18 cellular contexts compared by ENCODE assay signal in the genomic region with DNA sequence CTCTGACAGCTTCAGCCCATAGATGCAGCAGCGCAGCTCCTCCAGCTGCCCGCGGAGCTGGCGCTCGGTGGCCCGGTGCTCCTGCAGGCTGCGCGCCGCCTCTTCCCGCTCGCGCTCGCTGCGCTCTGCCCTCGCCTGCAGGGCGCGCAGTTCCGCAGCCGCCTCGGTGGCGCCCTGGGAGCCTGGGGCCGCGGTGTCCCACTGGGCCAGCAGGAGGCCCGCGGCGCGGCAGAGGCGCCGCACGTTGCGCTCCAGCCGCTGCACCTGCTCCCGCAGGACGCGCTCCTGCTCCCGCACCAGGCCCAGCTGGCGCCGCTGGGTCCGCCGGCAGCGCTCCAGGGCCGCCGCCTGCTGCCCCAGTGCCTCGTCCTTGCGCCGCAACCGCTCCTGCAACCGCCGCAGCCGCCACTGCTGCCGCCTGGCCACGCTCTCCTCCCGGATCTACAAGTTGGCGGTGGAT. TPM values are rescaled to one million over a fixed set of nuclear protein-coding genes. Genes with fewer than 3 reads are reported as not detected.
DNase-seq lines count a peak whose midpoint lies in the region; ATAC-seq and TF ChIP-seq lines count a peak whose summit lies in the region.
"Had no signal": no experiment of that assay in that cellular context is flagged by ENCODE, and none has a peak within 500 bp of the region (broad histone marks: within the 10 kb centered on the region; RNA-seq: fewer than 3 reads in every experiment).

No MANE protein-coding gene starts in this region.

- no peak overlapping the region for H3K9ac ChIP-seq in HUES64 (ENCODE audit: low read depth, low read length)

- in situ Hi-C loops in ACHN (cut with HindIII; ENCODE audit: low pct_ligation_motif_present, low pct_unique_long_range_greater_than_20kb, low sequenced_read_pairs) = no loop called here

- peaks cover 59% of the 10 kb centered on the region for H3K27me3 Mint-ChIP-seq in progenitor cell of endocrine pancreas

- H3K36me3 ChIP-seq in HUES64 (ENCODE audit: insufficient read depth, low read length) (no peaks in the 10 kb centered on the region), hepatocyte (replicated peaks; ENCODE audit: insufficient read depth, low read depth) (no peaks in the 10 kb centered on the region)
- H3K36me3 ChIP-seq: heart right ventricle, tibial nerve had no signal

- peaks cover 44% of the 10 kb centered on the region for H3K27me3 ChIP-seq in HUES64 (ENCODE audit: insufficient read depth, low read length)
- H3K27me3 ChIP-seq in hepatocyte = peaks cover 51% of the 10 kb centered on the region

- no peak for TF ChIP-seq CTCF in hepatocyte (IDR thresholded peaks at IDR 0.05; ENCODE audit: poor library complexity)
- TF ChIP-seq CTCF in progenitor cell of endocrine pancreas (IDR thresholded peaks at IDR 0.05; ENCODE audit: unreplicated experiment) = peak; percentile 48

- DNase-seq in NCI-H1417 (lab: John Stamatoyannopoulos, UW) = peak in 2 of 3 experiments; percentile 75 to 80
- no peak for DNase-seq in NCI-H1417 treated with DMSO at 0.1 percent for 48 hours (lab: John Stamatoyannopoulos, UW)
- peak; percentile 29 for DNase-seq in hepatocyte (ENCODE audit: low spot score)
- peak; percentile 31 for DNase-seq in progenitor cell of endocrine pancreas (ENCODE audit: low spot score, unreplicated experiment)
- DNase-seq in ACHN = no peak
- DNase-seq in activated CD8-positive, alpha-beta memory T cell treated with anti-CD3 and anti-CD28 coated beads, Interleukin-2, amount 50 U/mL, for 4 hours = no peak
- DNase-seq: 8988T; activated T-cell treated with anti-CD3 and anti-CD28 coated beads, Interleukin-2, amount 50 U/mL, for 4 hours; CD4-positive, alpha-beta T cell; EL; heart right ventricle; left cardiac atrium; NCI-H1694; NCI-H510A had no signal

- no peak for ATAC-seq in HG03442 (IDR thresholded peaks at IDR 0.05; ENCODE audit: unreplicated experiment)
- ATAC-seq: activated T-cell treated with anti-CD3 and anti-CD28 coated beads, Interleukin-2, amount 50 U/mL, for 4 hours; left cardiac atrium had no signal

- H2AFZ ChIP-seq in hepatocyte = no peak overlapping the region

- no peaks in the 10 kb centered on the region for H3K79me2 ChIP-seq in hepatocyte

- no peaks in the 10 kb centered on the region for H3K9me3 ChIP-seq in HUES64 (ENCODE audit: insufficient read depth, low read depth, low read length)
- H3K9me3 ChIP-seq in hepatocyte (ENCODE audit: low read depth) = no peaks in the 10 kb centered on the region
- H3K9me3 ChIP-seq: heart right ventricle, tibial nerve had no signal

- no peak overlapping the region for H3K27ac Mint-ChIP-seq in progenitor cell of endocrine pancreas
- H3K27ac Mint-ChIP-seq: CD4-positive, alpha-beta T cell had no signal

- H3K4me3 Mint-ChIP-seq in progenitor cell of endocrine pancreas (ENCODE audit: low read depth) = no peak overlapping the region
- H3K4me3 Mint-ChIP-seq: activated T-cell treated with anti-CD3 and anti-CD28 coated beads, Interleukin-2, amount 50 U/mL, for 4 hours; CD4-positive, alpha-beta T cell had no signal

- H3K4me3 ChIP-seq in HUES64 (ENCODE audit: low read length) (peak overlapping the region; percentile 40), hepatocyte (no peak overlapping the region)
- H3K4me3 ChIP-seq: dorsolateral prefrontal cortex, heart right ventricle, tibial nerve had no signal

- H3K9me3 Mint-ChIP-seq in progenitor cell of endocrine pancreas (ENCODE audit: low read depth) = no peaks in the 10 kb centered on the region
- H3K9me3 Mint-ChIP-seq: activated T-cell treated with anti-CD3 and anti-CD28 coated beads, Interleukin-2, amount 50 U/mL, for 4 hours; CD4-positive, alpha-beta T cell had no signal

- H3K4me1 ChIP-seq in HUES64 (ENCODE audit: insufficient read depth, low read length) (0 out of 2 replicates have a peak, but pooled peaks cover 4% of the 10 kb centered on the region), hepatocyte (ENCODE audit: insufficient read depth) (no peaks in the 10 kb centered on the region)

- WGBS in HUES64 = 12% methylated on average over 54 of the region's 54 CpGs
- 8% methylated on average over 51 of the region's 54 CpGs for WGBS in hepatocyte (ENCODE audit: low lambda C conversion rate, missing lambda C conversion rate)

- H4K20me1 ChIP-seq in hepatocyte (ENCODE audit: insufficient read depth, poor library complexity, severe bottlenecking) = no peaks in the 10 kb centered on the region

- H3K36me3 Mint-ChIP-seq in progenitor cell of endocrine pancreas (ENCODE audit: insufficient read depth) = no peaks in the 10 kb centered on the region

- no peaks in the 10 kb centered on the region for H3K4me1 Mint-ChIP-seq in progenitor cell of endocrine pancreas (ENCODE audit: low read depth)

- H3K27ac ChIP-seq in HUES64 (ENCODE audit: low read depth, low read length) (no peak overlapping the region), hepatocyte (no peak overlapping the region)
- H3K27ac ChIP-seq: dorsolateral prefrontal cortex, heart right ventricle, tibial nerve had no signal

- H3K9me2 ChIP-seq in hepatocyte (replicated peaks; ENCODE audit: insufficient read depth) = no peaks in the 10 kb centered on the region

- H3K4me2 ChIP-seq in hepatocyte = no peak overlapping the region

RNA-seq across cellular contexts. Expression of gene C4orf50, which starts 10.1 kb away (rescaled TPM):
- 0.15 TPM for polyA plus RNA-seq in HUES64 (2013, experiment 1 of 2)
- 0.19 TPM for polyA plus RNA-seq in HUES64 (2013, experiment 2 of 2)
- total RNA-seq in hepatocyte = 0.04 TPM in 1 of 2 replicates, not detected in the other
- not detected in 2 replicates for polyA plus RNA-seq in hepatocyte
- 0.18 and 0.19 TPM in 2 replicates for total RNA-seq in progenitor cell of endocrine pancreas
- polyA plus RNA-seq: heart right ventricle had no signal

Comparison
In these comparisons a context has a peak if more than half of its experiments do, and no peak if none do; other contexts are left out.
1. DNase-seq: peak in NCI-H1417 (2 of 3), hepatocyte (single experiment) and progenitor cell of endocrine pancreas (single experiment); none in NCI-H1417 treated with DMSO at 0.1 percent for 48 hours (single experiment), ACHN (single experiment) and activated CD8-positive, alpha-beta memory T cell treated with anti-CD3 and anti-CD28 coated beads, Interleukin-2, amount 50 U/mL, for 4 hours (single experiment).